16 cellular contexts compared by ENCODE assay signal in the genomic region with DNA sequence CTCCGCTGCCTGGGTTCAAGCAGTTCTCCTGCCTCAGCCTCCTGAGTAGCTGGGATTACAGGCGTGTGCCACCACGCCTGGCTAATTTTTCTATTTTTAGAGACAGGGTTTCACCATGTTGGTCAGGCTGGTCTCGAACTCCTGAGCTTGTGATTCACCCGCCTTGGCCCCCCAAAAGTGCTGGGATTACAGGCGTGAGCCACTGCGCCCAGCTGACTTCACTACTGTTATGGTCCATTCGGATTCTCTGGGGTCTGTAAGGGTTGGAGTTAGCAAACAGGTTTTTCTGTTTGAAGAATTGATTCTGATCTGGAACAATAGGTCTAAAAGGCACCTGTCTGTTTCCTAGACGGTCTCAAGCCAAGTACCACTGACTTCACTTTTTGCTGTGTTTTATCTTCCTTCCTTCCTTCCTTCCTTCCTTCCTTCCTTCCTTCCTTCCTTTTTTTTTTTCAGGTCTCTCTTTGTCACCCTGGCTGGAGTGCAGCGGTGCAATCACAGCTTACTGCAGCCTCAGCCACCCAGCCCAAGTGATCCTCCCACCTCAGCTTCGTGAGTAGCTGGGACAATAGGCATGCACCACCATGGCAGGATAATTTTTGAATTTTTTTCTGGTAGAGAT.
A peak's percentile ranks its signal among the peaks of the same experiment; 100 is the strongest.
DNase-seq lines count a peak whose midpoint lies in the region; ATAC-seq and TF ChIP-seq lines count a peak whose summit lies in the region.
"Had no signal": no experiment of that assay in that cellular context is flagged by ENCODE, and none has a peak within 500 bp of the region (broad histone marks: within the 10 kb centered on the region; RNA-seq: fewer than 3 reads in every experiment).

No MANE protein-coding gene starts in this region.

- peak; percentile 33 for DNase-seq in activated CD8-positive, alpha-beta memory T cell treated with anti-CD3 and anti-CD28 coated beads for 24 hours
- no peak for DNase-seq in activated CD8-positive, alpha-beta memory T cell treated with anti-CD3 and anti-CD28 coated beads, Interleukin-2, amount 50 U/mL, for 4 hours
- DNase-seq in memory B cell (ENCODE audit: low spot score in 2 of 2) (no peak), ureter (ENCODE audit: low spot score) (peak; percentile 19), NK-92 (lab: John Stamatoyannopoulos, UW; ENCODE audit: unreplicated experiment) (no peak), RWPE1 (ENCODE audit: low spot score) (no peak)
- no peak for DNase-seq in activated CD4-positive, alpha-beta memory T cell treated with anti-CD3 and anti-CD28 coated beads for 36 hours
- DNase-seq: GF-D8, GM23248, NCI-H1048, NCI-H187, NCI-H2171 treated with DMSO at 0.1 percent for 48 hours, SJCRH30, SW 1271 had no signal

- no peaks in the 10 kb centered on the region for H4K20me1 ChIP-seq in KMS-11 (ENCODE audit: insufficient read depth)

- peak overlapping the region; percentile 48; the same call in 1 of the 2 replicates for H3K9ac ChIP-seq in KMS-11
- H3K9ac ChIP-seq: GM23248 had no signal

- peaks cover 44% of the 10 kb centered on the region for H3K4me1 Mint-ChIP-seq in memory B cell
- peaks cover 29% of the 10 kb centered on the region for H3K4me1 Mint-ChIP-seq in activated CD4-positive, alpha-beta memory T cell treated with anti-CD3 and anti-CD28 coated beads for 36 hours (ENCODE audit: low read depth)

- no peaks in the 10 kb centered on the region for H3K27me3 Mint-ChIP-seq in memory B cell
- no peaks in the 10 kb centered on the region for H3K27me3 Mint-ChIP-seq in activated CD4-positive, alpha-beta memory T cell treated with anti-CD3 and anti-CD28 coated beads for 36 hours

- peak; percentile 21 for ATAC-seq in memory B cell (ENCODE audit: low read depth)
- ATAC-seq: K562 had no signal

- H3K79me2 ChIP-seq in KMS-11 (ENCODE audit: insufficient read depth, low read depth), result peaks cover 30% of the 10 kb centered on the region

- H3K4me2 ChIP-seq in KMS-11, result peak overlapping the region; percentile 50

- CTCF ChIA-PET in RWPE1 (lab: Yijun Ruan, JAX), result interaction anchor here (0.7 kb wide), 1 partner anchor 8 kb away, joined by 4 read pairs; no protein-coding TSS in a partner anchor
- CTCF ChIA-PET in activated CD4-positive, alpha-beta memory T cell treated with anti-CD3 and anti-CD28 coated beads for 36 hours (lab: Charles Lee), result interaction anchor here (2.0 kb wide), 1 partner anchor 115 kb away, joined by 7 read pairs; no protein-coding TSS in a partner anchor

- H3K4me3 Mint-ChIP-seq in memory B cell, result no peak overlapping the region
- H3K4me3 Mint-ChIP-seq in activated CD4-positive, alpha-beta memory T cell treated with anti-CD3 and anti-CD28 coated beads for 36 hours, result no peak overlapping the region

- POLR2A ChIA-PET in RWPE1 (lab: Yijun Ruan, JAX; ENCODE audit: low non-redundant PET), result no interaction called here
- POLR2A ChIA-PET in activated CD4-positive, alpha-beta memory T cell treated with anti-CD3 and anti-CD28 coated beads for 36 hours (lab: Charles Lee), result interaction anchor here (0.9 kb wide), 1 partner anchor 33 kb away, joined by 4 read pairs; no protein-coding TSS in a partner anchor

- intact Hi-C loops in activated CD4-positive, alpha-beta memory T cell treated with anti-CD3 and anti-CD28 coated beads for 36 hours (cut with micrococcal nuclease), result no loop called here

- H3K36me3 ChIP-seq in KMS-11 (ENCODE audit: insufficient read depth), result no peaks in the 10 kb centered on the region
- H3K36me3 ChIP-seq: SJCRH30 had no signal

- H3K27ac ChIP-seq in KMS-11 (peak overlapping the region; percentile 84), RWPE1 (no peak overlapping the region)
- H3K27ac ChIP-seq: GM23248, SJCRH30 had no signal

- H3K27me3 ChIP-seq in KMS-11 (ENCODE audit: insufficient read depth, low read depth), result no peaks in the 10 kb centered on the region
- H3K27me3 ChIP-seq: SJCRH30 had no signal

- peaks cover 21% of the 10 kb centered on the region for H3K36me3 Mint-ChIP-seq in memory B cell
- peaks cover 9% of the 10 kb centered on the region for H3K36me3 Mint-ChIP-seq in activated CD4-positive, alpha-beta memory T cell treated with anti-CD3 and anti-CD28 coated beads for 36 hours

- peak overlapping the region; percentile 62 for H3K27ac Mint-ChIP-seq in memory B cell
- H3K27ac Mint-ChIP-seq in activated CD4-positive, alpha-beta memory T cell treated with anti-CD3 and anti-CD28 coated beads for 36 hours, result no peak overlapping the region

- H3K9me3 Mint-ChIP-seq in memory B cell, result peaks cover 8% of the 10 kb centered on the region
- H3K9me3 Mint-ChIP-seq in activated CD4-positive, alpha-beta memory T cell treated with anti-CD3 and anti-CD28 coated beads for 36 hours, result peaks cover 9% of the 10 kb centered on the region

- peak overlapping the region; percentile 2; the same call in 1 of the 2 replicates for H2AFZ ChIP-seq in KMS-11 (ENCODE audit: low read depth)
- H2AFZ ChIP-seq: GM23248 had no signal

- H3K4me1 ChIP-seq in KMS-11 (ENCODE audit: low read depth, poor library complexity, severe bottlenecking), result peaks cover 52% of the 10 kb centered on the region
- H3K4me1 ChIP-seq: SJCRH30 had no signal

- no peak overlapping the region for H3K4me3 ChIP-seq in KMS-11 (IDR thresholded peaks at IDR 0.05; ENCODE audit: insufficient read depth, low read depth, low read length)
- H3K4me3 ChIP-seq: GM23248, K562, SJCRH30 had no signal

- no peak for TF ChIP-seq CTCF in KMS-11 (conservative IDR thresholded peaks at IDR 0.05; ENCODE audit: low read depth, low read length)
- no peak for TF ChIP-seq CTCF in RWPE1 (conservative IDR thresholded peaks at IDR 0.05; ENCODE audit: low read depth)

Comparison
In these comparisons a context has a peak if more than half of its experiments do, and no peak if none do; other contexts are left out.
1. DNase-seq: peak in activated CD8-positive, alpha-beta memory T cell treated with anti-CD3 and anti-CD28 coated beads for 24 hours (single experiment) and ureter (single experiment); none in activated CD8-positive, alpha-beta memory T cell treated with anti-CD3 and anti-CD28 coated beads, Interleukin-2, amount 50 U/mL, for 4 hours (single experiment), memory B cell (0 of 2), NK-92 (single experiment), RWPE1 (single experiment) and activated CD4-positive, alpha-beta memory T cell treated with anti-CD3 and anti-CD28 coated beads for 36 hours (single experiment).